Comparison of ENCODE assay signal across 16 cellular contexts in the genomic region with DNA sequence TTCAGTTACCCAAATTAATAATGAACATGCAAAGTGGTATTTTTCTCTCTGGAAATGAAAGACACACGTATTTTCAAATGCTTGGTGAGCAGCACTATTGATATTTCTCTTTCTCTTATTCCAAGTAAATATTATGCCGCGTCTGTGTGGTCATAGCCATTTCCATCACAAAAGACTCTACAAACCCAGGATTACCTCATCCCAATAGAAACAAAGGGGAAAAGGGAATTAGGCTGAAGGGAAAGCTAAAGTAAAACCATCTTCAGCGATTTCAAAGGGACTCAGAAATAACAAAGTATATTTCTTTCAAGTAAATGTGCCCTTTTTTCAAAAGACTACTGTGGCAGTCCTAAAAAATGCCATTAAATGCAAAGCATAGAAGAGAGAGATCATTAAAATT.
DNase-seq lines count a peak whose midpoint lies in the region; TF ChIP-seq lines count a peak whose summit lies in the region.
"Had no signal": no experiment of that assay in that cellular context is flagged by ENCODE, and none has a peak within 500 bp of the region (broad histone marks: within the 10 kb centered on the region; RNA-seq: fewer than 3 reads in every experiment).

No MANE protein-coding gene starts in this region.

- no peak overlapping the region for H4K91ac ChIP-seq in H9 (ENCODE audit: insufficient read length, low read depth, low read length)

- H3K14ac ChIP-seq in H9 (ENCODE audit: insufficient read depth, low read length): no peak overlapping the region

- H2BK20ac ChIP-seq in H9 (ENCODE audit: low read depth, low read length, poor library complexity, severe bottlenecking): no peak overlapping the region

- no peak overlapping the region for H2AK5ac ChIP-seq in H9 (ENCODE audit: insufficient read length, low read length)

- H2BK5ac ChIP-seq in H9 (ENCODE audit: insufficient read length, low read length): no peak overlapping the region

- H4K20me1 ChIP-seq in H9 (ENCODE audit: control insufficient read depth, insufficient read depth, insufficient read length) (no peaks in the 10 kb centered on the region), PC-9 (ENCODE audit: insufficient read depth) (no peaks in the 10 kb centered on the region), fibroblast of lung (ENCODE audit: control insufficient read depth, extremely low read depth, insufficient read depth, low read length) (no peaks in the 10 kb centered on the region), osteoblast (ENCODE audit: insufficient read depth, low read length) (no peaks in the 10 kb centered on the region)

- H4K8ac ChIP-seq in H9 (replicated peaks; ENCODE audit: insufficient read length, low read depth, low read length): no peak overlapping the region

- no peaks in the 10 kb centered on the region for H3K79me1 ChIP-seq in H9 (ENCODE audit: insufficient read depth, low read depth, low read length, poor library complexity, severe bottlenecking)

- H3K4me3 ChIP-seq in PC-9 (no peak overlapping the region), fibroblast of lung (replicated peaks in 1 of 4; ENCODE audit: control extremely low read depth in 1 of 4, insufficient read depth in 1 of 4, low read depth in 3 of 4, low read length in 4 of 4) (no peak overlapping the region), osteoblast (ENCODE audit: insufficient read depth, low read length) (peak overlapping the region; percentile 6)
- H3K4me3 ChIP-seq: body of pancreas, Peyer's patch, right atrium auricular region, testis had no signal

- peaks cover 4% of the 10 kb centered on the region for H3F3A ChIP-seq in PC-9 (ENCODE audit: insufficient read depth, low read depth)

- no peaks in the 10 kb centered on the region for H3K23me2 ChIP-seq in H9 (ENCODE audit: insufficient read length, low read depth, low read length, poor library complexity, severe bottlenecking)

- H3K4me1 ChIP-seq in H9 (ENCODE audit: insufficient read depth, low read length) (no peaks in the 10 kb centered on the region), PC-9 (replicated peaks; ENCODE audit: insufficient read depth) (peaks cover 21% of the 10 kb centered on the region), fibroblast of lung (ENCODE audit: control insufficient read depth, extremely low read depth, insufficient read depth, low read length) (peaks cover 18% of the 10 kb centered on the region), osteoblast (ENCODE audit: insufficient read depth, low read length) (peaks cover 33% of the 10 kb centered on the region)
- H3K4me1 ChIP-seq: body of pancreas, Peyer's patch, right atrium auricular region, testis had no signal

- H2BK12ac ChIP-seq in H9 (ENCODE audit: insufficient read length, low read depth, low read length): no peak overlapping the region

- CTCF ChIA-PET in PC-9 (lab: Charles Lee): no interaction called here

- no peak overlapping the region for H3K4ac ChIP-seq in H9 (ENCODE audit: low read depth, low read length)

- H3K9me2 ChIP-seq in PC-9 (ENCODE audit: insufficient read depth): no peaks in the 10 kb centered on the region

- peaks cover 4 to 6% of the 10 kb centered on the region in 2 experiments; a peak in 4 of 5 replicates for H3K9me3 Mint-ChIP-seq in H9
- no peaks in the 10 kb centered on the region for H3K9me3 Mint-ChIP-seq in activated CD4-positive, alpha-beta T cell treated with anti-CD3 and anti-CD28 coated beads, Interleukin-2, amount 10 ng/mL, durations not matched to agents 24 days and 14 days

- no peak for TF ChIP-seq CTCF in H9 (conservative IDR thresholded peaks at IDR 0.05)
- no peak for TF ChIP-seq CTCF in PC-9 (conservative IDR thresholded peaks at IDR 0.05)
- TF ChIP-seq CTCF in fibroblast of lung (conservative IDR thresholded peaks at IDR 0.05 in 1 of 2, IDR thresholded peaks at IDR 0.05 in 1 of 2; ENCODE audit: low read depth in 1 of 2, low read length in 2 of 2): no peak
- TF ChIP-seq CTCF in osteoblast (IDR thresholded peaks at IDR 0.05; ENCODE audit: extremely low read depth, low read depth, low read length): no peak

- no TSS peak for BruUV-seq in PC-9 (replicated peaks; lab: Mats Ljungman, UMichigan)

- no peaks in the 10 kb centered on the region for H3K9me3 ChIP-seq in H9 (ENCODE audit: control insufficient read depth, low read depth, low read length)
- no peaks in the 10 kb centered on the region for H3K9me3 ChIP-seq in PC-9 (ENCODE audit: insufficient read depth, low read depth)
- H3K9me3 ChIP-seq in fibroblast of lung (ENCODE audit: control insufficient read depth, insufficient read depth, low read depth, low read length): no peaks in the 10 kb centered on the region
- no peaks in the 10 kb centered on the region for H3K9me3 ChIP-seq in osteoblast (ENCODE audit: low read depth, low read length)
- H3K9me3 ChIP-seq: body of pancreas, Peyer's patch, right atrium auricular region, testis had no signal

- peak overlapping the region; percentile 59 to 88 (median 87); a peak in 6 of 7 replicates for H3K27ac Mint-ChIP-seq in H9
- no peak overlapping the region for H3K27ac Mint-ChIP-seq in activated CD4-positive, alpha-beta T cell treated with anti-CD3 and anti-CD28 coated beads, Interleukin-2, amount 10 ng/mL, durations not matched to agents 24 days and 14 days

- H3K18ac ChIP-seq in H9 (ENCODE audit: insufficient read length, low read depth, low read length): no peak overlapping the region

- H2AFZ ChIP-seq in H9 (ENCODE audit: low read length): no peak overlapping the region
- H2AFZ ChIP-seq in PC-9: no peak overlapping the region
- H2AFZ ChIP-seq in fibroblast of lung (ENCODE audit: low read length): no peak overlapping the region
- H2AFZ ChIP-seq in osteoblast (ENCODE audit: low read length): no peak overlapping the region

- no peaks in the 10 kb centered on the region for H3K79me2 ChIP-seq in H9 (ENCODE audit: insufficient read depth, low read length)
- H3K79me2 ChIP-seq in PC-9 (ENCODE audit: low read depth): no peaks in the 10 kb centered on the region
- no peaks in the 10 kb centered on the region for H3K79me2 ChIP-seq in fibroblast of lung (ENCODE audit: control insufficient read depth, insufficient read depth, low read length)
- no peaks in the 10 kb centered on the region for H3K79me2 ChIP-seq in osteoblast (ENCODE audit: insufficient read depth, low read length)

- peaks cover 1% of the 10 kb centered on the region; the same call in 1 of the 2 replicates for H3K27me3 Mint-ChIP-seq in H9 (ENCODE audit: low read depth)
- H3K27me3 Mint-ChIP-seq in activated CD4-positive, alpha-beta T cell treated with anti-CD3 and anti-CD28 coated beads, Interleukin-2, amount 10 ng/mL, durations not matched to agents 24 days and 14 days: peaks cover 9% of the 10 kb centered on the region

- H3K4me2 ChIP-seq in H9 (ENCODE audit: insufficient read depth, insufficient read length, low read length) (no peak overlapping the region), PC-9 (peak overlapping the region; percentile 24), fibroblast of lung (ENCODE audit: extremely low read depth, insufficient read depth, low read length) (no peak overlapping the region), osteoblast (ENCODE audit: insufficient read depth, low read length) (peak overlapping the region; percentile 68)

- peaks cover 0 to 4% (median 0%) of the 10 kb centered on the region in 3 experiments; a peak in 1 of 7 replicates for H3K36me3 Mint-ChIP-seq in H9 (ENCODE audit: insufficient read depth in 1 of 3, low read depth in 3 of 3)
- H3K36me3 Mint-ChIP-seq in activated CD4-positive, alpha-beta T cell treated with anti-CD3 and anti-CD28 coated beads, Interleukin-2, amount 10 ng/mL, durations not matched to agents 24 days and 14 days (ENCODE audit: low read depth): no peaks in the 10 kb centered on the region

- no peak overlapping the region for H4K5ac ChIP-seq in H9 (ENCODE audit: insufficient read length, low read depth, low read length)

- no peak overlapping the region; a peak in 1 of 5 replicates for H3K4me3 Mint-ChIP-seq in H9
- no peak overlapping the region for H3K4me3 Mint-ChIP-seq in activated CD4-positive, alpha-beta T cell treated with anti-CD3 and anti-CD28 coated beads, Interleukin-2, amount 10 ng/mL, durations not matched to agents 24 days and 14 days

- H3K36me3 ChIP-seq in PC-9 (ENCODE audit: low read depth): no peaks in the 10 kb centered on the region
- H3K36me3 ChIP-seq in fibroblast of lung (ENCODE audit: control insufficient read depth, insufficient read depth, low read length): no peaks in the 10 kb centered on the region
- no peaks in the 10 kb centered on the region for H3K36me3 ChIP-seq in osteoblast (ENCODE audit: insufficient read depth, low read length)
- H3K36me3 ChIP-seq: Peyer's patch, right atrium auricular region had no signal

- H2BK15ac ChIP-seq in H9 (ENCODE audit: low read depth, low read length): no peak overlapping the region

- intact Hi-C loops in PC-9 (cut with micrococcal nuclease; ENCODE audit: unreplicated experiment): no loop called here
- intact Hi-C loops in activated CD4-positive, alpha-beta T cell treated with anti-CD3 and anti-CD28 coated beads, Interleukin-2, amount 10 ng/mL, durations not matched to agents 24 days and 14 days (cut with micrococcal nuclease): no loop called here

- no CpG with 5 or more reads among the region's 4 CpGs for WGBS in H9 (ENCODE audit: extremely low coverage, insufficient read length, low lambda C conversion rate)

- DNase-seq in H9: no peak
- no peak for DNase-seq in PC-9
- DNase-seq in fibroblast of lung (ENCODE audit: low read depth in 2 of 2): peak; percentile 60 to 66
- DNase-seq in osteoblast (ENCODE audit: insufficient read length, low spot score, missing footprints): no peak
- DNase-seq in stimulated activated CD4-positive, alpha-beta T cell treated with anti-CD3 and anti-CD28 coated beads, Interleukin-4, amount 100 ng/mL, for 4 hours: no peak
- no peak for DNase-seq in RPMI8226
- no peak for DNase-seq in activated CD4-positive, alpha-beta T cell treated with anti-CD3 and anti-CD28 coated beads, Interleukin-2, amount 10 ng/mL, durations not matched to agents 24 days and 14 days
- DNase-seq: activated CD4-positive, CD25-positive, alpha-beta regulatory T cell; body of pancreas; C1 segment of cervical spinal cord; NCI-H1694 treated with DMSO at 0.1 percent for 48 hours; NCI-H524 treated with DMSO at 0.1 percent for 48 hours; Peyer's patch; stimulated activated CD4-positive, alpha-beta T cell treated with anti-CD3 and anti-CD28 coated beads, Interleukin-1b, Interleukin-23, amount 100 ng/mL, for 48 hours; testis had no signal

- H2BK120ac ChIP-seq in H9 (ENCODE audit: low read depth, low read length, poor library complexity, severe bottlenecking): no peak overlapping the region

- H3K27ac ChIP-seq in H9 (ENCODE audit: insufficient read length, low read depth, low read length) (no peak overlapping the region), PC-9 (peak overlapping the region; percentile 82), fibroblast of lung (ENCODE audit: insufficient read depth, low read length) (peak overlapping the region; percentile 94), osteoblast (ENCODE audit: low read depth, low read length) (peak overlapping the region; percentile 99)
- H3K27ac ChIP-seq: body of pancreas, testis had no signal

- H3K4me1 Mint-ChIP-seq in H9: peaks cover 23 to 29% of the 10 kb centered on the region in 2 experiments
- H3K4me1 Mint-ChIP-seq in activated CD4-positive, alpha-beta T cell treated with anti-CD3 and anti-CD28 coated beads, Interleukin-2, amount 10 ng/mL, durations not matched to agents 24 days and 14 days: no peaks in the 10 kb centered on the region

- no peak overlapping the region for H3T11ph ChIP-seq in H9 (ENCODE audit: low read length)

- H3K9ac ChIP-seq in H9 (ENCODE audit: extremely low read depth, insufficient read length, low read length) (no peak overlapping the region), fibroblast of lung (ENCODE audit: insufficient read depth, low read length) (peak overlapping the region; percentile 44)

- POLR2A ChIA-PET in PC-9 (lab: Charles Lee; ENCODE audit: unreplicated experiment): no interaction called here

- H3K27me3 ChIP-seq in H9 (ENCODE audit: insufficient read depth, low read length) (no peaks in the 10 kb centered on the region), PC-9 (ENCODE audit: insufficient read depth, low read depth) (no peaks in the 10 kb centered on the region), fibroblast of lung (ENCODE audit: control insufficient read depth, insufficient read depth, low read length) (no peaks in the 10 kb centered on the region), osteoblast (ENCODE audit: insufficient read depth, low read length) (no peaks in the 10 kb centered on the region)
- H3K27me3 ChIP-seq: body of pancreas, Peyer's patch, right atrium auricular region, testis had no signal

- no peak overlapping the region for H3K23ac ChIP-seq in H9 (ENCODE audit: insufficient read length, low read depth, low read length)

- no peak overlapping the region for H3K56ac ChIP-seq in H9 (ENCODE audit: insufficient read length, low read depth, low read length)

Comparison
In these comparisons a context has a peak if more than half of its experiments do, and no peak if none do; other contexts are left out.
1. DNase-seq: peak in fibroblast of lung (2 of 2); none in H9 (single experiment), PC-9 (0 of 2), osteoblast (single experiment), stimulated activated CD4-positive, alpha-beta T cell treated with anti-CD3 and anti-CD28 coated beads, Interleukin-4, amount 100 ng/mL, for 4 hours (0 of 2), RPMI8226 (single experiment) and activated CD4-positive, alpha-beta T cell treated with anti-CD3 and anti-CD28 coated beads, Interleukin-2, amount 10 ng/mL, durations not matched to agents 24 days and 14 days (single experiment).
2. H3K4me2 ChIP-seq: peak in PC-9 (single experiment) and osteoblast (single experiment); none in H9 (single experiment) and fibroblast of lung (single experiment).